In the genomic region with DNA sequence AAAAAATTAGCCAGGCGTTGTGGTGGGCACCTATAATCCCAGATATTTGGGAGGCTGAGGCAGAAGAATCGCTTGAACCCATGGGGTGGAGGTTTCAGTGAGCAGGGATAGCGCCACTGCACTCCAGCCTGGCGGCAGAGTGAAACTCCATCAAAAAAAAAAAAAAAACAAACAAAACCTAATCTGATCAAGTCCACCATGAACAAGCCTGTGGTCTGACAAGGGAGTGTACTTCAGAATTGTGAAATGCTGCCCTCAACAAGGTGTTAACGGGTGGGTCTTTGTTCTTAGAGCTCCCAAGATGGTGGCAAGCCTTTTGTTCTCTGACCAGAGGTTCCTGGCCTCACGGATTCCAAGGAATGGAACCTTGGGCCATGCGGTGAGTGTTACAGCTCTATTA, we compare ENCODE assay signal across 31 cellular contexts.
"Had no signal": no experiment of that assay in that cellular context is flagged by ENCODE, and none has a peak within 500 bp of the region (broad histone marks: within the 10 kb centered on the region; RNA-seq: fewer than 3 reads in every experiment).

No MANE protein-coding gene starts in this region.

- H3K27me3 ChIP-seq: ascending aorta, breast epithelium, cardiac muscle cell, colonic mucosa, dorsolateral prefrontal cortex had no signal

- H3K4me3 Mint-ChIP-seq: activated CD4-positive, alpha-beta memory T cell treated with anti-CD3 and anti-CD28 coated beads for 36 hours; activated CD4-positive, alpha-beta T cell treated with anti-CD3 and anti-CD28 coated beads for 36 hours; activated CD4-positive, alpha-beta T cell treated with anti-CD3 and anti-CD28 coated beads, Interleukin-2, amount 10 ng/mL, durations not matched to agents 24 days and 14 days; activated naive CD4-positive, alpha-beta T cell treated with anti-CD3 and anti-CD28 coated beads, Interleukin-2, amount 10 ng/mL, durations not matched to agents 7 days and 5 days; activated naive CD8-positive, alpha-beta T cell treated with anti-CD3 and anti-CD28 coated beads, Interleukin-2, amount 10 ng/mL, durations not matched to agents 7 days and 5 days; activated T-cell treated with anti-CD3 and anti-CD28 coated beads, Interleukin-2, amount 50 U/mL, for 24 hours; activated T-cell treated with anti-CD3 and anti-CD28 coated beads, Interleukin-2, amount 50 U/mL, for 72 hours; brain; endodermal cell; T-helper 1 cell treated with Interleukin-12 subunit alpha and Interleukin-12 subunit beta and Interleukin-4 antibody, amounts not matched to agents 30 μg/mL and 1 μg/mL, for 36 hours; T-helper 2 cell treated with Interferon-gamma antibody and Interleukin-4, amounts not matched to agents 5 μg/mL and 100 μg/mL, for 36 hours had no signal

- H3K27ac ChIP-seq: ascending aorta, breast epithelium, cardiac muscle cell, colonic mucosa, dorsolateral prefrontal cortex had no signal

- ATAC-seq: activated CD4-positive, alpha-beta T cell treated with anti-CD3 and anti-CD28 coated beads for 36 hours; activated naive CD4-positive, alpha-beta T cell treated with anti-CD3 and anti-CD28 coated beads, Interleukin-2, amount 50 U/mL, for 72 hours; activated T-cell treated with anti-CD3 and anti-CD28 coated beads, Interleukin-2, amount 50 U/mL, for 72 hours; esophagus mucosa had no signal

- H3K36me3 ChIP-seq: ascending aorta, breast epithelium, cardiac muscle cell, colonic mucosa had no signal

- DNase-seq: activated CD4-positive, alpha-beta memory T cell treated with anti-CD3 and anti-CD28 coated beads for 36 hours; activated CD4-positive, alpha-beta T cell treated with anti-CD3 and anti-CD28 coated beads for 36 hours; activated CD4-positive, alpha-beta T cell treated with anti-CD3 and anti-CD28 coated beads, Interleukin-2, amount 10 ng/mL, durations not matched to agents 24 days and 14 days; activated CD4-positive, CD25-positive, alpha-beta regulatory T cell; activated CD4-positive, CD25-positive, alpha-beta regulatory T cell treated with anti-CD3 and anti-CD28 coated beads, Interleukin-2, amount 50 U/mL, for 72 hours; activated CD8-positive, alpha-beta memory T cell treated with anti-CD3 and anti-CD28 coated beads, Interleukin-2, amount 50 U/mL, for 48 hours; activated gamma-delta T cell; activated naive CD4-positive, alpha-beta T cell; activated naive CD4-positive, alpha-beta T cell treated with anti-CD3 and anti-CD28 coated beads, Interleukin-2, amount 10 ng/mL, durations not matched to agents 7 days and 5 days; activated naive CD8-positive, alpha-beta T cell treated with anti-CD3 and anti-CD28 coated beads, Interleukin-2, amount 10 ng/mL, durations not matched to agents 7 days and 5 days; activated T-cell treated with anti-CD3 and anti-CD28 coated beads for 4 hours; activated T-cell treated with anti-CD3 and anti-CD28 coated beads, Interleukin-2, amount 50 U/mL, for 24 hours; activated T-cell treated with anti-CD3 and anti-CD28 coated beads, Interleukin-2, amount 50 U/mL, for 72 hours; central memory CD4-positive, alpha-beta T cell; cerebellar nuclear complex; colonic mucosa; dorsolateral prefrontal cortex; effector memory CD4-positive, alpha-beta T cell; endodermal cell; foreskin fibroblast; head of caudate nucleus; T1000 had no signal

- FAIRE-seq: frontal cortex had no signal

- H3K27me3 Mint-ChIP-seq: activated CD4-positive, alpha-beta memory T cell treated with anti-CD3 and anti-CD28 coated beads for 36 hours had no signal

- H3K36me3 Mint-ChIP-seq: activated CD4-positive, alpha-beta memory T cell treated with anti-CD3 and anti-CD28 coated beads for 36 hours; activated naive CD4-positive, alpha-beta T cell treated with anti-CD3 and anti-CD28 coated beads, Interleukin-2, amount 10 ng/mL, durations not matched to agents 7 days and 5 days; activated naive CD4-positive, alpha-beta T cell treated with anti-CD3 and anti-CD28 coated beads, Interleukin-2, amount 50 U/mL, for 72 hours; activated naive CD8-positive, alpha-beta T cell treated with anti-CD3 and anti-CD28 coated beads, Interleukin-2, amount 10 ng/mL, durations not matched to agents 7 days and 5 days; brain had no signal

- H3K4me1 ChIP-seq: ascending aorta, breast epithelium, colonic mucosa had no signal

- H3K4me1 Mint-ChIP-seq: activated CD4-positive, alpha-beta T cell treated with anti-CD3 and anti-CD28 coated beads for 36 hours; activated CD4-positive, alpha-beta T cell treated with anti-CD3 and anti-CD28 coated beads, Interleukin-2, amount 10 ng/mL, durations not matched to agents 24 days and 14 days; activated naive CD4-positive, alpha-beta T cell treated with anti-CD3 and anti-CD28 coated beads, Interleukin-2, amount 10 ng/mL, durations not matched to agents 7 days and 5 days; activated naive CD8-positive, alpha-beta T cell treated with anti-CD3 and anti-CD28 coated beads, Interleukin-2, amount 10 ng/mL, durations not matched to agents 7 days and 5 days; brain had no signal

- H3K9me3 ChIP-seq: ascending aorta, breast epithelium, colonic mucosa had no signal

- H3K27ac Mint-ChIP-seq: activated CD4-positive, alpha-beta memory T cell treated with anti-CD3 and anti-CD28 coated beads for 36 hours; activated CD4-positive, alpha-beta T cell treated with anti-CD3 and anti-CD28 coated beads for 36 hours; activated CD4-positive, alpha-beta T cell treated with anti-CD3 and anti-CD28 coated beads, Interleukin-2, amount 10 ng/mL, durations not matched to agents 24 days and 14 days; activated naive CD4-positive, alpha-beta T cell treated with anti-CD3 and anti-CD28 coated beads, Interleukin-2, amount 10 ng/mL, durations not matched to agents 7 days and 5 days; activated naive CD4-positive, alpha-beta T cell treated with anti-CD3 and anti-CD28 coated beads, Interleukin-2, amount 50 U/mL, for 72 hours; activated naive CD8-positive, alpha-beta T cell treated with anti-CD3 and anti-CD28 coated beads, Interleukin-2, amount 10 ng/mL, durations not matched to agents 7 days and 5 days; activated T-cell treated with anti-CD3 and anti-CD28 coated beads, Interleukin-2, amount 50 U/mL, for 24 hours; activated T-cell treated with anti-CD3 and anti-CD28 coated beads, Interleukin-2, amount 50 U/mL, for 72 hours; brain; endodermal cell; T-helper 1 cell treated with Interleukin-12 subunit alpha and Interleukin-12 subunit beta and Interleukin-4 antibody, amounts not matched to agents 30 μg/mL and 1 μg/mL, for 36 hours; T-helper 2 cell treated with Interferon-gamma antibody and Interleukin-4, amounts not matched to agents 5 μg/mL and 100 μg/mL, for 36 hours had no signal

- H3K9me3 Mint-ChIP-seq: activated CD4-positive, alpha-beta memory T cell treated with anti-CD3 and anti-CD28 coated beads for 36 hours; activated CD4-positive, alpha-beta T cell treated with anti-CD3 and anti-CD28 coated beads, Interleukin-2, amount 10 ng/mL, durations not matched to agents 24 days and 14 days; activated naive CD4-positive, alpha-beta T cell treated with anti-CD3 and anti-CD28 coated beads, Interleukin-2, amount 10 ng/mL, durations not matched to agents 7 days and 5 days; activated naive CD4-positive, alpha-beta T cell treated with anti-CD3 and anti-CD28 coated beads, Interleukin-2, amount 50 U/mL, for 72 hours; activated naive CD8-positive, alpha-beta T cell treated with anti-CD3 and anti-CD28 coated beads, Interleukin-2, amount 10 ng/mL, durations not matched to agents 7 days and 5 days; activated T-cell treated with anti-CD3 and anti-CD28 coated beads, Interleukin-2, amount 50 U/mL, for 24 hours; activated T-cell treated with anti-CD3 and anti-CD28 coated beads, Interleukin-2, amount 50 U/mL, for 72 hours; brain; endodermal cell; T-helper 1 cell treated with Interleukin-12 subunit alpha and Interleukin-12 subunit beta and Interleukin-4 antibody, amounts not matched to agents 30 μg/mL and 1 μg/mL, for 36 hours; T-helper 2 cell treated with Interferon-gamma antibody and Interleukin-4, amounts not matched to agents 5 μg/mL and 100 μg/mL, for 36 hours had no signal

- H3K4me3 ChIP-seq: ascending aorta, breast epithelium, cardiac muscle cell, colonic mucosa, dorsolateral prefrontal cortex had no signal
